Comparison of ENCODE assay signal across 13 cellular contexts in the genomic region with DNA sequence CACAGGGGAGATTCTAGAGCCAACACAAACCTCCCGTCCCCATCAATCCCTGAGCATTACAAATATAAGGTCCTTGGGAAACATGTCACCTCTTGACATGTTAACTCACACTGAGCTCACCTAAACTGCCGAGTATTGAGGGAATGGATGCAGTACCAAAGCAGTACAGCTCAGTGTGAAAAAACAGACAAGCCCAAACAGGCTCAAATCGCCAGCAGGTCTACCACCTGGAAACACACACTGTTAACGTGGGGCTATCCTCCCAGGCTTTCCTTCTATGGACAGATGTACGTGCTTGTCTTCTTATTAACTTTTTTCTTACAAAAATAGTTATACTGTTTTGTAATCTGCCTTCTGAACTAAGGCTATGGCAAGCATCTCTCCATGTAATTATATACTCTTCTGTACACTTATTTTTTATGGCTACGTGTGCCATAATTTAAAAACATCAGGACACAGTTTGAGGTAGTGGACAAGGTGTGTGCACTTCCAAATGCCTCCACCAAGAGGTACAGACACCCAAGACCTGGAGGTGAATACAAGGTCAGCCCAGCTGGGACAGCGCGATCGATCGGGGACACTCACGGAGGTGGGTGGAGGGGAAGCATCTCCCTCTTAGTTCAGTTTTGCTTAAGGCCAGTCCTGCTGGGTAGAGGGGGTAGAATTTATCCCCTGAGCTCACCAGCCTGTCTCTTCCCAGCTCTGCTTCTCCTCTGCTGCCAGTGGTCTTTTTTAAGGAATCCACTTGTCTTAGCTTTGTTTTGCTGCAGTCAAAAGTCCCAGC.
DNase-seq lines count a peak whose midpoint lies in the region; ATAC-seq and TF ChIP-seq lines count a peak whose summit lies in the region.
"Had no signal": no experiment of that assay in that cellular context is flagged by ENCODE, and none has a peak within 500 bp of the region (broad histone marks: within the 10 kb centered on the region; RNA-seq: fewer than 3 reads in every experiment).

No MANE protein-coding gene starts in this region.

- no peak for DNase-seq in stimulated activated naive CD8-positive, alpha-beta T cell treated with anti-CD3 and anti-CD28 coated beads, Interleukin-15, amount 100 ng/mL, for 72 hours
- DNase-seq in activated naive CD4-positive, alpha-beta T cell treated with anti-CD3 and anti-CD28 coated beads, Interleukin-2, amount 50 U/mL, for 72 hours (ENCODE audit: low spot score in 2 of 2): no peak
- no peak for DNase-seq in kidney glomerular epithelial cell (lab: John Stamatoyannopoulos, UW)
- no peak for DNase-seq in stimulated activated naive CD4-positive, alpha-beta T cell treated with Interleukin-2 at 50 U/mL for 16 hours (lab: John Stamatoyannopoulos, UW)
- no peak for DNase-seq in vagina (ENCODE audit: extremely low spot score in 2 of 2)
- DNase-seq: activated CD8-positive, alpha-beta memory T cell treated with anti-CD3 and anti-CD28 coated beads, Interleukin-2, amount 50 U/mL, for 48 hours; mucosa of descending colon; NCI-H1092; transverse colon had no signal

- H3K36me3 ChIP-seq in vagina: peaks cover 2 to 35% of the 10 kb centered on the region in 2 donors

- TF ChIP-seq CTCF in vagina (IDR thresholded peaks at IDR 0.05): no peak

- intact Hi-C loops in vagina (cut with DNase I): no loop called here

- H3K4me3 Mint-ChIP-seq in stimulated activated naive CD8-positive, alpha-beta T cell treated with anti-CD3 and anti-CD28 coated beads, Interleukin-15, Interleukin-2, amounts not matched to agents 100 ng/mL and 50 ng/mL, for 24 hours: no peak overlapping the region
- H3K4me3 Mint-ChIP-seq in stimulated activated naive CD8-positive, alpha-beta T cell treated with anti-CD3 and anti-CD28 coated beads, Interleukin-15, amount 100 ng/mL, for 72 hours: no peak overlapping the region

- no peaks in the 10 kb centered on the region for H3K27me3 Mint-ChIP-seq in stimulated activated naive CD8-positive, alpha-beta T cell treated with anti-CD3 and anti-CD28 coated beads, Interleukin-15, Interleukin-2, amounts not matched to agents 100 ng/mL and 50 ng/mL, for 24 hours
- H3K27me3 Mint-ChIP-seq in stimulated activated naive CD8-positive, alpha-beta T cell treated with anti-CD3 and anti-CD28 coated beads, Interleukin-15, amount 100 ng/mL, for 72 hours: no peaks in the 10 kb centered on the region

- no peaks in the 10 kb centered on the region for H3K4me1 ChIP-seq in vagina
- H3K4me1 ChIP-seq: transverse colon had no signal

- no peak for TF ChIP-seq POLR2A in vagina (IDR thresholded peaks at IDR 0.05)

- H3K4me3 ChIP-seq in vagina: no peak overlapping the region
- H3K4me3 ChIP-seq: mucosa of descending colon, SK-N-MC, transverse colon had no signal

- no peak for ATAC-seq in stimulated activated naive CD8-positive, alpha-beta T cell treated with anti-CD3 and anti-CD28 coated beads, Interleukin-15, amount 100 ng/mL, for 72 hours
- ATAC-seq in HG02588 (IDR thresholded peaks at IDR 0.05; ENCODE audit: unreplicated experiment): peak; percentile 54
- ATAC-seq in HG03469 (IDR thresholded peaks at IDR 0.05; ENCODE audit: unreplicated experiment): peak; percentile 45
- no peak for ATAC-seq in activated naive CD4-positive, alpha-beta T cell treated with anti-CD3 and anti-CD28 coated beads, Interleukin-2, amount 50 U/mL, for 72 hours
- ATAC-seq: mucosa of descending colon had no signal

- peaks cover 38% of the 10 kb centered on the region for H3K36me3 Mint-ChIP-seq in stimulated activated naive CD8-positive, alpha-beta T cell treated with anti-CD3 and anti-CD28 coated beads, Interleukin-15, Interleukin-2, amounts not matched to agents 100 ng/mL and 50 ng/mL, for 24 hours (ENCODE audit: low read depth)
- peaks cover 0 to 19% of the 10 kb centered on the region in 2 donors for H3K36me3 Mint-ChIP-seq in activated naive CD4-positive, alpha-beta T cell treated with anti-CD3 and anti-CD28 coated beads, Interleukin-2, amount 50 U/mL, for 72 hours

- H3K4me1 Mint-ChIP-seq in stimulated activated naive CD8-positive, alpha-beta T cell treated with anti-CD3 and anti-CD28 coated beads, Interleukin-15, Interleukin-2, amounts not matched to agents 100 ng/mL and 50 ng/mL, for 24 hours (ENCODE audit: low read depth): peaks cover 5% of the 10 kb centered on the region
- no peaks in the 10 kb centered on the region for H3K4me1 Mint-ChIP-seq in stimulated activated naive CD8-positive, alpha-beta T cell treated with anti-CD3 and anti-CD28 coated beads, Interleukin-15, amount 100 ng/mL, for 72 hours

- H3K27ac ChIP-seq in vagina: no peak overlapping the region
- H3K27ac ChIP-seq: SK-N-MC, transverse colon had no signal

- no peaks in the 10 kb centered on the region for H3K9me3 ChIP-seq in vagina
- H3K9me3 ChIP-seq: mucosa of descending colon, transverse colon had no signal

- H3K9me3 Mint-ChIP-seq in stimulated activated naive CD8-positive, alpha-beta T cell treated with anti-CD3 and anti-CD28 coated beads, Interleukin-15, Interleukin-2, amounts not matched to agents 100 ng/mL and 50 ng/mL, for 24 hours: no peaks in the 10 kb centered on the region
- H3K9me3 Mint-ChIP-seq in stimulated activated naive CD8-positive, alpha-beta T cell treated with anti-CD3 and anti-CD28 coated beads, Interleukin-15, amount 100 ng/mL, for 72 hours: no peaks in the 10 kb centered on the region
- H3K9me3 Mint-ChIP-seq in activated naive CD4-positive, alpha-beta T cell treated with anti-CD3 and anti-CD28 coated beads, Interleukin-2, amount 50 U/mL, for 72 hours: no peaks in the 10 kb centered on the region

- no peaks in the 10 kb centered on the region for H3K27me3 ChIP-seq in vagina
- H3K27me3 ChIP-seq: transverse colon had no signal

- peak overlapping the region; percentile 26 for H3K27ac Mint-ChIP-seq in stimulated activated naive CD8-positive, alpha-beta T cell treated with anti-CD3 and anti-CD28 coated beads, Interleukin-15, Interleukin-2, amounts not matched to agents 100 ng/mL and 50 ng/mL, for 24 hours
- peak overlapping the region in 1 of 2 donors; percentile 27 for H3K27ac Mint-ChIP-seq in stimulated activated naive CD8-positive, alpha-beta T cell treated with anti-CD3 and anti-CD28 coated beads, Interleukin-15, amount 100 ng/mL, for 72 hours
- peak overlapping the region in 1 of 2 donors; percentile 25 for H3K27ac Mint-ChIP-seq in activated naive CD4-positive, alpha-beta T cell treated with anti-CD3 and anti-CD28 coated beads, Interleukin-2, amount 50 U/mL, for 72 hours

Comparison
In these comparisons a context has a peak if more than half of its experiments do, and no peak if none do; other contexts are left out.
1. ATAC-seq: peak in HG02588 (single experiment) and HG03469 (single experiment); none in stimulated activated naive CD8-positive, alpha-beta T cell treated with anti-CD3 and anti-CD28 coated beads, Interleukin-15, amount 100 ng/mL, for 72 hours (single experiment) and activated naive CD4-positive, alpha-beta T cell treated with anti-CD3 and anti-CD28 coated beads, Interleukin-2, amount 50 U/mL, for 72 hours (0 of 2).